Comparison of ENCODE assay signal across 1 cellular context in genomic region chr4:185359767-185360446, GRCh38.
TF ChIP-seq lines count a peak whose summit lies in the region.

No MANE protein-coding gene starts in this region.

TF ChIP-seq in K562, 482 proteins besides CTCF, POLR2A, EP300 and RAD21 (continued from another document and continues in another):
- no peak for TF ChIP-seq UBTF (IDR thresholded peaks at IDR 0.05; ENCODE audit: borderline replicate concordance in 1 of 2, low read depth in 2 of 2, low read length in 2 of 2)
- no peak for TF ChIP-seq CAMTA2 (CRISPR knock-in tag; conservative IDR thresholded peaks at IDR 0.05)
- TF ChIP-seq SMAD3 (CRISPR knock-in tag; conservative IDR thresholded peaks at IDR 0.05), result no peak
- no peak for TF ChIP-seq SAFB (IDR thresholded peaks at IDR 0.05; ENCODE audit: borderline replicate concordance, low read depth, low read length)
- TF ChIP-seq NCOR1 (IDR thresholded peaks at IDR 0.05), result no peak
- TF ChIP-seq ZNF780A (CRISPR knock-in tag; IDR thresholded peaks at IDR 0.05), result no peak
- no peak for TF ChIP-seq TEAD1 (CRISPR knock-in tag; IDR thresholded peaks at IDR 0.05)
- TF ChIP-seq SRSF7 (optimal IDR thresholded peaks at IDR 0.05; ENCODE audit: low read depth, low read length), result no peak
- TF ChIP-seq ELF2 (CRISPR knock-in tag; IDR thresholded peaks at IDR 0.05), result no peak
- peak; percentile 11; the same call in 1 of the 2 replicates for TF ChIP-seq TFAP4 (CRISPR knock-in tag; IDR thresholded peaks at IDR 0.05; ENCODE audit: borderline replicate concordance)
- no peak for TF ChIP-seq ZNF431 (CRISPR knock-in tag; IDR thresholded peaks at IDR 0.05)
- TF ChIP-seq TAF9B (IDR thresholded peaks at IDR 0.05; ENCODE audit: partially characterized antibody), result peak; percentile 36
- no peak for TF ChIP-seq ZNF668 (CRISPR knock-in tag; IDR thresholded peaks at IDR 0.05)
- TF ChIP-seq MYBL2 (IDR thresholded peaks at IDR 0.05; ENCODE audit: low read depth), result no peak
- no peak for TF ChIP-seq MYBL2 (CRISPR knock-in tag; IDR thresholded peaks at IDR 0.05; ENCODE audit: borderline replicate concordance)
- TF ChIP-seq THAP12 (CRISPR knock-in tag; IDR thresholded peaks at IDR 0.05), result no peak
- peak; percentile 68 for TF ChIP-seq ZNF316 (IDR thresholded peaks at IDR 0.05)
- no peak for TF ChIP-seq HMGN3 (IDR thresholded peaks at IDR 0.05; ENCODE audit: borderline replicate concordance, extremely low read depth, insufficient read length, low read depth, low read length)
- no peak for TF ChIP-seq PHF8 (IDR thresholded peaks at IDR 0.05; ENCODE audit: borderline replicate concordance, low read length)
- TF ChIP-seq E2F6 (IDR thresholded peaks at IDR 0.05; ENCODE audit: borderline replicate concordance in 1 of 2, extremely low read depth in 1 of 2, insufficient read depth in 1 of 2, insufficient read length in 1 of 2, low read depth in 1 of 2, low read length in 1 of 2, poor library complexity in 1 of 2, severe bottlenecking in 1 of 2), result peak in 1 of 2 experiments; percentile 60
- no peak for TF ChIP-seq DMBX1 (CRISPR knock-in tag; IDR thresholded peaks at IDR 0.05; ENCODE audit: borderline replicate concordance)
- no peak for TF ChIP-seq POLR3G (IDR thresholded peaks at IDR 0.05; ENCODE audit: extremely low read depth, insufficient read length, insufficient replicate concordance)
- TF ChIP-seq TARDBP (IDR thresholded peaks at IDR 0.05), result no peak
- TF ChIP-seq L3MBTL2 (IDR thresholded peaks at IDR 0.05), result peak; percentile 76
- TF ChIP-seq TEAD4 (IDR thresholded peaks at IDR 0.05; ENCODE audit: low read length), result peak; percentile 39; the same call in 1 of the 2 replicates
- no peak for TF ChIP-seq TEAD4 (CRISPR knock-in tag; IDR thresholded peaks at IDR 0.05; ENCODE audit: borderline replicate concordance)
- TF ChIP-seq TBP (optimal IDR thresholded peaks at IDR 0.05; ENCODE audit: low read depth, low read length), result no peak
- TF ChIP-seq STAT6 (CRISPR knock-in tag; IDR thresholded peaks at IDR 0.05), result no peak
- TF ChIP-seq PHTF2 (CRISPR knock-in tag; IDR thresholded peaks at IDR 0.05), result no peak
- TF ChIP-seq ZNF24 (IDR thresholded peaks at IDR 0.05), result no peak
- 0 out of 4 replicates have a peak, but pooled peaks of 1 of the 2 experiments have one; percentile 22 for TF ChIP-seq TBL1XR1 (IDR thresholded peaks at IDR 0.05; ENCODE audit: low read length in 2 of 2)
- no peak for TF ChIP-seq ZNF384 (IDR thresholded peaks at IDR 0.05; ENCODE audit: low read depth, low read length)
- TF ChIP-seq EHMT2 (IDR thresholded peaks at IDR 0.05), result peak; percentile 51; the same call in 1 of the 2 replicates
- TF ChIP-seq RBM39 (optimal IDR thresholded peaks at IDR 0.05; ENCODE audit: low read depth, low read length), result no peak
- TF ChIP-seq RBM14 (IDR thresholded peaks at IDR 0.05; ENCODE audit: borderline replicate concordance, insufficient read depth, low read depth, low read length), result no peak
- peak; percentile 32; the same call in 1 of the 2 replicates for TF ChIP-seq PKNOX1 (IDR thresholded peaks at IDR 0.05)
- no peak for TF ChIP-seq PHF21A (IDR thresholded peaks at IDR 0.05; ENCODE audit: borderline replicate concordance, low read depth)
- TF ChIP-seq CEBPB (tag; IDR thresholded peaks at IDR 0.05), result no peak
- TF ChIP-seq TCFL5 (CRISPR knock-in tag; conservative IDR thresholded peaks at IDR 0.05), result no peak
- peak; percentile 89 for TF ChIP-seq ZNF592 (IDR thresholded peaks at IDR 0.05)
- 0 out of 2 replicates have a peak, but pooled peaks have one; percentile 23 for TF ChIP-seq ZNF589 (CRISPR knock-in tag; IDR thresholded peaks at IDR 0.05; ENCODE audit: low read depth)
- TF ChIP-seq KDM1A (IDR thresholded peaks at IDR 0.05), result no peak
- no peak for TF ChIP-seq CTCFL (IDR thresholded peaks at IDR 0.05; ENCODE audit: borderline replicate concordance, insufficient read depth, low read depth, low read length, poor library complexity, severe bottlenecking)
- TF ChIP-seq ZNF217 (CRISPR knock-in tag; IDR thresholded peaks at IDR 0.05), result no peak
- no peak for TF ChIP-seq SMC3 (conservative IDR thresholded peaks at IDR 0.05; ENCODE audit: insufficient read depth, low read depth, low read length)
- no peak for TF ChIP-seq KAT8 (IDR thresholded peaks at IDR 0.05; ENCODE audit: low read depth)
